15 cellular contexts compared by ENCODE assay signal in the genomic region with DNA sequence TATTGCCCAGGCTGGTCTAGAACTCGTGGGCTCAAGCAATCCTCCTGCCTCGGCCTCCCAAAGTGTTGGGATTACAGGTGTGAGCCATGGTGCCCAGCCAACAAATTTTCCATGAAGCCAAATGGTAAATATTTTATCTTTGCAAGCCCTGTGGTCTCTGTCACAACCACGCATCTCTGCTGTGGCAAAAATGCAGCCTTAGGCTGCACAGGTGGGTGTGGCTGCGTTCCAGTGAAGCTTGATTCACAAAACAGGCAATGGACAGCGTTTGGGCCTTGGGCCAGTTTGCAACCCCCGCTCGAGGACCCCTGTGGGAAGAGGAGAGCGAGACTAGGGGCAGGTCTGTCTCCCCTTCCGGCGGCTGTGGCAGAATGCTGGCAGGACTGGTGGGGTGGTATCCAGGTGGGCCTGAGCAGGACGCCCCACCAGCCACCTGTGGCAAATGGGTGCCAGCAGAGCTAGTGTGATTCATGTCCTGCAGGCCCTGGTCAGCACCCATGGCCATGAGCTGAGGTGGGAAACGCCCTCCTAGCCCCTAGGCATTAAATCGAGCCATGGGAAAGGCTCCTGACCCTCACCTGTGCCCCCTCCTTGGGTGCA. TPM values are rescaled to one million over a fixed set of nuclear protein-coding genes. Genes with fewer than 3 reads are reported as not detected.
"Had no signal": no experiment of that assay in that cellular context is flagged by ENCODE, and none has a peak within 500 bp of the region (broad histone marks: within the 10 kb centered on the region; RNA-seq: fewer than 3 reads in every experiment).

No MANE protein-coding gene starts in this region.

- H3K36me3 ChIP-seq: transverse colon had no signal

- ATAC-seq: esophagus mucosa, T-helper 17 cell had no signal

- DNase-seq: activated CD4-positive, alpha-beta memory T cell treated with anti-CD3 and anti-CD28 coated beads, Interleukin-2, amount 10 ng/mL, durations not matched to agents 7 days and 5 days; activated CD4-positive, alpha-beta T cell treated with anti-CD3 and anti-CD28 coated beads for 4 hours; activated effector memory CD4-positive, alpha-beta T cell treated with Interleukin-2 at 50 U/mL for 16 hours; activated naive CD4-positive, alpha-beta T cell treated with anti-CD3 and anti-CD28 coated beads, Interleukin-2, amount 50 U/mL, for 16 hours; activated T-cell treated with anti-CD3 and anti-CD28 coated beads, Interleukin-2, amount 50 U/mL, for 24 hours; hippocampal formation; nephron progenitor cell; stimulated activated CD4-positive, alpha-beta T cell treated with anti-CD3 and anti-CD28 coated beads, Interleukin-4, amount 100 ng/mL, for 24 hours; stimulated activated naive CD4-positive, alpha-beta T cell; T-helper 17 cell; transverse colon had no signal

- H3K9me3 ChIP-seq: transverse colon had no signal

- H3K4me3 ChIP-seq: skin epidermis, transverse colon had no signal

- H3K4me1 ChIP-seq: transverse colon had no signal

- FAIRE-seq: colon, keratinocyte had no signal

- H3K27ac ChIP-seq: skin epidermis, transverse colon had no signal

- H3K27me3 ChIP-seq: transverse colon had no signal

RNA-seq across cellular contexts. Expression of a gene that starts 19.7 kb away (rescaled TPM):
- total RNA-seq: activated CD4-positive, alpha-beta memory T cell treated with anti-CD3 and anti-CD28 coated beads, Interleukin-2, amount 10 ng/mL, durations not matched to agents 7 days and 5 days; T-helper 17 cell had no signal
- polyA plus RNA-seq: keratinocyte had no signal
